Comparison of ENCODE assay signal across 1 cellular context in the genomic region with DNA sequence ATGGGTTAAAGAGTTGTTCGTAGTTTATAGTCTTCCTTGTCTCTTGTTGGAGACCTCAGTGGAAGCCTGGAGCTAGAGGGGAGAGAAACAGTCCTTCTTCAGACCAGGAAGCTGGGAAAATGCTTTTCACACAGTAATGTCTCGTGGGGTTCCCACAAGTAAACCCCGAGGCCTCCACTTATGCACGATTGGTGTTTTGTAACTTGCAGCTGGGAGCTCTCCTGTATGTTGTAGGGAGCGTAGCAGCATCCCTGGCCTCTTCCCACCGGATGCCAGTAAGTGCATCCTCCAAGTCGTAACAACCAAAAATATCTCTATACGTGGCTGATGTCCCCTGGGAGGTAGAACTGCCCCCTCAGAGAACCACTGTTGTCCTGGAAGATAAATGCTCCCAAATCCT.
TF ChIP-seq lines count a peak whose summit lies in the region.

No MANE protein-coding gene starts in this region.

TF ChIP-seq in GM23338, 12 proteins besides CTCF, POLR2A, EP300 and RAD21 (continued from another document):
- TF ChIP-seq, protein P1, sequence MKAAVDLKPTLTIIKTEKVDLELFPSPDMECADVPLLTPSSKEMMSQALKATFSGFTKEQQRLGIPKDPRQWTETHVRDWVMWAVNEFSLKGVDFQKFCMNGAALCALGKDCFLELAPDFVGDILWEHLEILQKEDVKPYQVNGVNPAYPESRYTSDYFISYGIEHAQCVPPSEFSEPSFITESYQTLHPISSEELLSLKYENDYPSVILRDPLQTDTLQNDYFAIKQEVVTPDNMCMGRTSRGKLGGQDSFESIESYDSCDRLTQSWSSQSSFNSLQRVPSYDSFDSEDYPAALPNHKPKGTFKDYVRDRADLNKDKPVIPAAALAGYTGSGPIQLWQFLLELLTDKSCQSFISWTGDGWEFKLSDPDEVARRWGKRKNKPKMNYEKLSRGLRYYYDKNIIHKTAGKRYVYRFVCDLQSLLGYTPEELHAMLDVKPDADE (IDR thresholded peaks at IDR 0.05), result no peak
- no peak for TF ChIP-seq EZH2 (IDR thresholded peaks at IDR 0.05; ENCODE audit: low read depth, unreplicated experiment)
